Comparison of ENCODE assay signal across 1 cellular context in the genomic region with DNA sequence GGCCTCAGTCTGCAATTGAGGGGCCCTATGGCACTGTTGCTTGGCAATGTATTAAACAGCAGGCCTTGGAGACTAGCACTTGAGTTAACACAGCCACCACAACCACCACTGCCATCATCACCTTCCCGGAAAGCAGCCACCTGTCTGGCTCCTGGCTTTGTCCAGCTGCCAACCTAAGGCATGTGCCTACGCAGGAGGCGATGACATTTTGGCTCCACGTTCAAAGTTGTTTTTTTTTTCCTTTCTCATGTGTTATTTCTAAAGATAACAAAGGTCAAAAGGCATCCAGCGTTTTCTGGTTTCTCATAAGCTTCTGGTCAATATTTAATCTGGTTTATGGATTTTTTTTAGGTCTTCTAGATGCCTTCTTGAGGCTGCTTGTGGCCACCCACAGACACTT.
A peak's percentile ranks its signal among the peaks of the same experiment; 100 is the strongest.
TF ChIP-seq lines count a peak whose summit lies in the region.

No MANE protein-coding gene starts in this region.

TF ChIP-seq in HepG2, 621 proteins besides CTCF, POLR2A, EP300 and RAD21:
- no peak for TF ChIP-seq BORCS8-MEF2B (CRISPR knock-in tag; IDR thresholded peaks at IDR 0.05)
- TF ChIP-seq ZNF703 (CRISPR knock-in tag; IDR thresholded peaks at IDR 0.05; ENCODE audit: borderline replicate concordance) = no peak
- TF ChIP-seq, protein P1, sequence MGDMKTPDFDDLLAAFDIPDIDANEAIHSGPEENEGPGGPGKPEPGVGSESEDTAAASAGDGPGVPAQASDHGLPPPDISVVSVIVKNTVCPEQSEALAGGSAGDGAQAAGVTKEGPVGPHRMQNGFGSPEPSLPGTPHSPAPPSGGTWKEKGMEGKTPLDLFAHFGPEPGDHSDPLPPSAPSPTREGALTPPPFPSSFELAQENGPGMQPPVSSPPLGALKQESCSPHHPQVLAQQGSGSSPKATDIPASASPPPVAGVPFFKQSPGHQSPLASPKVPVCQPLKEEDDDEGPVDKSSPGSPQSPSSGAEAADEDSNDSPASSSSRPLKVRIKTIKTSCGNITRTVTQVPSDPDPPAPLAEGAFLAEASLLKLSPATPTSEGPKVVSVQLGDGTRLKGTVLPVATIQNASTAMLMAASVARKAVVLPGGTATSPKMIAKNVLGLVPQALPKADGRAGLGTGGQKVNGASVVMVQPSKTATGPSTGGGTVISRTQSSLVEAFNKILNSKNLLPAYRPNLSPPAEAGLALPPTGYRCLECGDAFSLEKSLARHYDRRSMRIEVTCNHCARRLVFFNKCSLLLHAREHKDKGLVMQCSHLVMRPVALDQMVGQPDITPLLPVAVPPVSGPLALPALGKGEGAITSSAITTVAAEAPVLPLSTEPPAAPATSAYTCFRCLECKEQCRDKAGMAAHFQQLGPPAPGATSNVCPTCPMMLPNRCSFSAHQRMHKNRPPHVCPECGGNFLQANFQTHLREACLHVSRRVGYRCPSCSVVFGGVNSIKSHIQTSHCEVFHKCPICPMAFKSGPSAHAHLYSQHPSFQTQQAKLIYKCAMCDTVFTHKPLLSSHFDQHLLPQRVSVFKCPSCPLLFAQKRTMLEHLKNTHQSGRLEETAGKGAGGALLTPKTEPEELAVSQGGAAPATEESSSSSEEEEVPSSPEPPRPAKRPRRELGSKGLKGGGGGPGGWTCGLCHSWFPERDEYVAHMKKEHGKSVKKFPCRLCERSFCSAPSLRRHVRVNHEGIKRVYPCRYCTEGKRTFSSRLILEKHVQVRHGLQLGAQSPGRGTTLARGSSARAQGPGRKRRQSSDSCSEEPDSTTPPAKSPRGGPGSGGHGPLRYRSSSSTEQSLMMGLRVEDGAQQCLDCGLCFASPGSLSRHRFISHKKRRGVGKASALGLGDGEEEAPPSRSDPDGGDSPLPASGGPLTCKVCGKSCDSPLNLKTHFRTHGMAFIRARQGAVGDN (CRISPR knock-in tag; IDR thresholded peaks at IDR 0.05) = peak; percentile 45; the same call in 1 of the 2 replicates
- TF ChIP-seq, protein P2, sequence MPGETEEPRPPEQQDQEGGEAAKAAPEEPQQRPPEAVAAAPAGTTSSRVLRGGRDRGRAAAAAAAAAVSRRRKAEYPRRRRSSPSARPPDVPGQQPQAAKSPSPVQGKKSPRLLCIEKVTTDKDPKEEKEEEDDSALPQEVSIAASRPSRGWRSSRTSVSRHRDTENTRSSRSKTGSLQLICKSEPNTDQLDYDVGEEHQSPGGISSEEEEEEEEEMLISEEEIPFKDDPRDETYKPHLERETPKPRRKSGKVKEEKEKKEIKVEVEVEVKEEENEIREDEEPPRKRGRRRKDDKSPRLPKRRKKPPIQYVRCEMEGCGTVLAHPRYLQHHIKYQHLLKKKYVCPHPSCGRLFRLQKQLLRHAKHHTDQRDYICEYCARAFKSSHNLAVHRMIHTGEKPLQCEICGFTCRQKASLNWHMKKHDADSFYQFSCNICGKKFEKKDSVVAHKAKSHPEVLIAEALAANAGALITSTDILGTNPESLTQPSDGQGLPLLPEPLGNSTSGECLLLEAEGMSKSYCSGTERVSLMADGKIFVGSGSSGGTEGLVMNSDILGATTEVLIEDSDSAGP (CRISPR knock-in tag; IDR thresholded peaks at IDR 0.05; ENCODE audit: borderline replicate concordance) = no peak
- peak; percentile 22; the same call in 1 of the 2 replicates for TF ChIP-seq GATAD2A (CRISPR knock-in tag; IDR thresholded peaks at IDR 0.05)
- TF ChIP-seq NR2C2 (CRISPR knock-in tag; IDR thresholded peaks at IDR 0.05; ENCODE audit: borderline replicate concordance) = peak; percentile 40; the same call in 1 of the 2 replicates
- TF ChIP-seq CREM (IDR thresholded peaks at IDR 0.05) = 0 out of 2 replicates have a peak, but pooled peaks have one; percentile 15
- TF ChIP-seq CREM (CRISPR knock-in tag; IDR thresholded peaks at IDR 0.05) = no peak
- no peak for TF ChIP-seq SOX13 (IDR thresholded peaks at IDR 0.05)
- peak in 1 of 2 experiments; percentile 37; a peak in 2 of 4 replicates for TF ChIP-seq SOX13 (CRISPR knock-in tag; conservative IDR thresholded peaks at IDR 0.05 in 1 of 2, IDR thresholded peaks at IDR 0.05 in 1 of 2)
- TF ChIP-seq BCL6 (CRISPR knock-in tag; IDR thresholded peaks at IDR 0.05) = 0 out of 2 replicates have a peak, but pooled peaks have one; percentile 14
- TF ChIP-seq ISL2 (CRISPR knock-in tag; IDR thresholded peaks at IDR 0.05) = 0 out of 2 replicates have a peak, but pooled peaks have one; percentile 18
- 0 out of 2 replicates have a peak, but pooled peaks have one; percentile 14 for TF ChIP-seq SAP130 (CRISPR knock-in tag; IDR thresholded peaks at IDR 0.05; ENCODE audit: low read depth)
- TF ChIP-seq ZNF569 (CRISPR knock-in tag; IDR thresholded peaks at IDR 0.05; ENCODE audit: borderline replicate concordance) = no peak
- 0 out of 2 replicates have a peak, but pooled peaks have one; percentile 6 for TF ChIP-seq HNF4A (CRISPR knock-in tag; IDR thresholded peaks at IDR 0.05)
- TF ChIP-seq, protein P3, sequence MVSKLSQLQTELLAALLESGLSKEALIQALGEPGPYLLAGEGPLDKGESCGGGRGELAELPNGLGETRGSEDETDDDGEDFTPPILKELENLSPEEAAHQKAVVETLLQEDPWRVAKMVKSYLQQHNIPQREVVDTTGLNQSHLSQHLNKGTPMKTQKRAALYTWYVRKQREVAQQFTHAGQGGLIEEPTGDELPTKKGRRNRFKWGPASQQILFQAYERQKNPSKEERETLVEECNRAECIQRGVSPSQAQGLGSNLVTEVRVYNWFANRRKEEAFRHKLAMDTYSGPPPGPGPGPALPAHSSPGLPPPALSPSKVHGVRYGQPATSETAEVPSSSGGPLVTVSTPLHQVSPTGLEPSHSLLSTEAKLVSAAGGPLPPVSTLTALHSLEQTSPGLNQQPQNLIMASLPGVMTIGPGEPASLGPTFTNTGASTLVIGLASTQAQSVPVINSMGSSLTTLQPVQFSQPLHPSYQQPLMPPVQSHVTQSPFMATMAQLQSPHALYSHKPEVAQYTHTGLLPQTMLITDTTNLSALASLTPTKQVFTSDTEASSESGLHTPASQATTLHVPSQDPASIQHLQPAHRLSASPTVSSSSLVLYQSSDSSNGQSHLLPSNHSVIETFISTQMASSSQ (IDR thresholded peaks at IDR 0.05; ENCODE audit: low read depth) = 0 out of 2 replicates have a peak, but pooled peaks have one; percentile 49
- TF ChIP-seq, protein P3 (CRISPR knock-in tag; IDR thresholded peaks at IDR 0.05; ENCODE audit: borderline replicate concordance) = peak; percentile 19; the same call in 1 of the 2 replicates
- TF ChIP-seq TCF7 (IDR thresholded peaks at IDR 0.05; ENCODE audit: low read depth) = 0 out of 2 replicates have a peak, but pooled peaks have one; percentile 18
- TF ChIP-seq, protein P4, sequence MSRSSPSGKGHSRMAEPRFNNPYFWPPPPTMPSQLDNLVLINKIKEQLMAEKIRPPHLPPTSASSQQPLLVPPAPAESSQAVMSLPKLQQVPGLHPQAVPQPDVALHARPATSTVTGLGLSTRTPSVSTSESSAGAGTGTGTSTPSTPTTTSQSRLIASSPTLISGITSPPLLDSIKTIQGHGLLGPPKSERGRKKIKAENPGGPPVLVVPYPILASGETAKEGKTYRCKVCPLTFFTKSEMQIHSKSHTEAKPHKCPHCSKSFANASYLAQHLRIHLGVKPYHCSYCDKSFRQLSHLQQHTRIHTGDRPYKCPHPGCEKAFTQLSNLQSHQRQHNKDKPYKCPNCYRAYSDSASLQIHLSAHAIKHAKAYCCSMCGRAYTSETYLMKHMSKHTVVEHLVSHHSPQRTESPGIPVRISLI (CRISPR knock-in tag; IDR thresholded peaks at IDR 0.05; ENCODE audit: borderline replicate concordance) = peak; percentile 78; the same call in 1 of the 2 replicates
- no peak for TF ChIP-seq MAFF (IDR thresholded peaks at IDR 0.05; ENCODE audit: low read depth, low read length)
- peak; percentile 42 for TF ChIP-seq NR2F6 (IDR thresholded peaks at IDR 0.05)
- TF ChIP-seq NR2F6 (CRISPR knock-in tag; IDR thresholded peaks at IDR 0.05) = peak; percentile 16; the same call in 1 of the 2 replicates
